In genomic region chr2:200929334-200930249, GRCh38 we compare ENCODE assay signal across 15 cellular contexts. TPM values are rescaled to one million over a fixed set of nuclear protein-coding genes. Genes with fewer than 3 reads are reported as not detected.
DNase-seq lines count a peak whose midpoint lies in the region; ATAC-seq, FAIRE-seq and TF ChIP-seq lines count a peak whose summit lies in the region.
"Had no signal": no experiment of that assay in that cellular context is flagged by ENCODE, and none has a peak within 500 bp of the region (broad histone marks: within the 10 kb centered on the region; RNA-seq: fewer than 3 reads in every experiment).

No MANE protein-coding gene starts in this region.

- H2AFZ ChIP-seq in GM23248 (no peak overlapping the region), keratinocyte (ENCODE audit: control insufficient read depth, low read length) (no peak overlapping the region), hepatocyte (no peak overlapping the region)

- no peaks in the 10 kb centered on the region for H3K9me2 ChIP-seq in GM23248 (ENCODE audit: insufficient read depth)
- no peaks in the 10 kb centered on the region for H3K9me2 ChIP-seq in hepatocyte (replicated peaks; ENCODE audit: insufficient read depth)

- no peaks in the 10 kb centered on the region for H4K20me1 ChIP-seq in GM23248 (ENCODE audit: insufficient read depth)
- no peaks in the 10 kb centered on the region for H4K20me1 ChIP-seq in keratinocyte (ENCODE audit: control insufficient read depth, extremely low read depth, insufficient read depth, low read length)
- no peaks in the 10 kb centered on the region for H4K20me1 ChIP-seq in hepatocyte (ENCODE audit: insufficient read depth, poor library complexity, severe bottlenecking)

- H3K27me3 ChIP-seq in GM23248 (replicated peaks; ENCODE audit: insufficient read depth) (no peaks in the 10 kb centered on the region), keratinocyte (ENCODE audit: control insufficient read depth, extremely low read depth, insufficient read depth, low read length) (no peaks in the 10 kb centered on the region), hepatocyte (no peaks in the 10 kb centered on the region), psoas muscle (ENCODE audit: insufficient read depth in 3 of 3, low read length in 2 of 3) (no peaks in the 10 kb centered on the region)
- H3K27me3 ChIP-seq: right atrium auricular region had no signal

- TF ChIP-seq CTCF in keratinocyte (optimal IDR thresholded peaks at IDR 0.05 in 1 of 3, IDR thresholded peaks at IDR 0.05 in 1 of 3, conservative IDR thresholded peaks at IDR 0.05 in 1 of 3; ENCODE audit: extremely low read depth in 1 of 3, insufficient read depth in 2 of 3, low read length in 3 of 3): no peak
- no peak for TF ChIP-seq CTCF in hepatocyte (IDR thresholded peaks at IDR 0.05; ENCODE audit: poor library complexity)
- no peak for TF ChIP-seq CTCF in psoas muscle (IDR thresholded peaks at IDR 0.05)

- H3K4me3 Mint-ChIP-seq in activated T-helper 1 cell treated with anti-CD3 and anti-CD28 coated beads, Interleukin-12 subunit alpha, Interleukin-12 subunit beta, Interleukin-2, Interleukin-4 antibody, amounts not matched to agents 30 ng/mL and 10 ng/mL and 1 ng/mL, durations not matched to agents 14 hours and 24 hours and 36 hours: no peak overlapping the region
- H3K4me3 Mint-ChIP-seq: activated B cell treated with CpG ODN at 0.5 μM for 24 hours had no signal

- DNase-seq in AG08396 (ENCODE audit: low spot score) (peak; percentile 21), GM23248 (peak; percentile 55), keratinocyte (ENCODE audit: low read depth, low spot score) (no peak), hepatocyte (ENCODE audit: low spot score) (no peak), psoas muscle (no peak), NCI-H82 treated with DMSO at 0.1 percent for 48 hours (lab: John Stamatoyannopoulos, UW; ENCODE audit: unreplicated experiment) (no peak)
- no peak for DNase-seq in activated T-helper 1 cell treated with anti-CD3 and anti-CD28 coated beads, Interleukin-12 subunit alpha, Interleukin-12 subunit beta, Interleukin-2, Interleukin-4 antibody, amounts not matched to agents 30 ng/mL and 10 ng/mL and 1 ng/mL, durations not matched to agents 14 hours and 24 hours and 36 hours (ENCODE audit: low spot score)
- DNase-seq: activated B cell treated with CpG ODN at 0.5 μM for 24 hours; DND-41; MV-4-11; stimulated activated CD4-positive, alpha-beta T cell treated with anti-CD3 and anti-CD28 coated beads, Interleukin-4, amount 100 ng/mL, for 24 hours had no signal

- H3K9me3 ChIP-seq in GM23248 (ENCODE audit: low read depth): no peaks in the 10 kb centered on the region
- H3K9me3 ChIP-seq in keratinocyte (ENCODE audit: control insufficient read depth, low read depth, low read length): no peaks in the 10 kb centered on the region
- no peaks in the 10 kb centered on the region for H3K9me3 ChIP-seq in hepatocyte (ENCODE audit: low read depth)
- no peaks in the 10 kb centered on the region for H3K9me3 ChIP-seq in psoas muscle
- H3K9me3 ChIP-seq: right atrium auricular region had no signal

- H3F3A ChIP-seq in GM23248 (ENCODE audit: insufficient read depth): 0 out of 2 replicates have a peak, but pooled peaks cover 4% of the 10 kb centered on the region

- peaks cover 21% of the 10 kb centered on the region for H3K36me3 Mint-ChIP-seq in activated T-helper 1 cell treated with anti-CD3 and anti-CD28 coated beads, Interleukin-12 subunit alpha, Interleukin-12 subunit beta, Interleukin-2, Interleukin-4 antibody, amounts not matched to agents 30 ng/mL and 10 ng/mL and 1 ng/mL, durations not matched to agents 14 hours and 24 hours and 36 hours (ENCODE audit: low read depth)

- H3K4me2 ChIP-seq in GM23248 (ENCODE audit: unreplicated experiment) (no peak overlapping the region), keratinocyte (ENCODE audit: control insufficient read depth, extremely low read depth, insufficient read depth, low read depth, low read length) (no peak overlapping the region), hepatocyte (no peak overlapping the region)

- ATAC-seq in GM21529 (IDR thresholded peaks at IDR 0.05; ENCODE audit: unreplicated experiment): no peak
- ATAC-seq in psoas muscle: no peak

- FAIRE-seq in keratinocyte (lab: Jason Lieb, UNC): peak; percentile 26
- FAIRE-seq: HTR-8/SVneo, urothelium cell line had no signal

- no peak overlapping the region for H3K27ac ChIP-seq in GM23248
- H3K27ac ChIP-seq in keratinocyte (ENCODE audit: control insufficient read depth, insufficient read depth, low read length): peak overlapping the region; percentile 30
- H3K27ac ChIP-seq in hepatocyte: no peak overlapping the region
- H3K27ac ChIP-seq in psoas muscle: no peak overlapping the region
- H3K27ac ChIP-seq: right atrium auricular region had no signal

- H3K4me1 ChIP-seq in GM23248 (ENCODE audit: insufficient read depth): no peaks in the 10 kb centered on the region
- H3K4me1 ChIP-seq in keratinocyte (ENCODE audit: control insufficient read depth, extremely low read depth, insufficient read depth, low read length): peaks cover 2% of the 10 kb centered on the region
- no peaks in the 10 kb centered on the region for H3K4me1 ChIP-seq in hepatocyte (ENCODE audit: insufficient read depth)
- H3K4me1 ChIP-seq in psoas muscle: no peaks in the 10 kb centered on the region
- H3K4me1 ChIP-seq: right atrium auricular region had no signal

- peak overlapping the region; percentile 35 for H3K27ac Mint-ChIP-seq in activated T-helper 1 cell treated with anti-CD3 and anti-CD28 coated beads, Interleukin-12 subunit alpha, Interleukin-12 subunit beta, Interleukin-2, Interleukin-4 antibody, amounts not matched to agents 30 ng/mL and 10 ng/mL and 1 ng/mL, durations not matched to agents 14 hours and 24 hours and 36 hours
- H3K27ac Mint-ChIP-seq: activated B cell treated with CpG ODN at 0.5 μM for 24 hours had no signal

- H3K27me3 Mint-ChIP-seq in activated T-helper 1 cell treated with anti-CD3 and anti-CD28 coated beads, Interleukin-12 subunit alpha, Interleukin-12 subunit beta, Interleukin-2, Interleukin-4 antibody, amounts not matched to agents 30 ng/mL and 10 ng/mL and 1 ng/mL, durations not matched to agents 14 hours and 24 hours and 36 hours (ENCODE audit: insufficient read depth): no peaks in the 10 kb centered on the region
- H3K27me3 Mint-ChIP-seq: activated B cell treated with CpG ODN at 0.5 μM for 24 hours had no signal

- intact Hi-C loops in activated T-helper 1 cell treated with anti-CD3 and anti-CD28 coated beads, Interleukin-12 subunit alpha, Interleukin-12 subunit beta, Interleukin-2, Interleukin-4 antibody, amounts not matched to agents 30 ng/mL and 10 ng/mL and 1 ng/mL, durations not matched to agents 14 hours and 24 hours and 36 hours (cut with micrococcal nuclease): loop anchor here (2.0 to 10.0 kb wide), 2 partner anchors 15 to 1365 kb away; no protein-coding TSS in a partner anchor
- intact Hi-C loops in psoas muscle (cut with DNase I): no loop called here

- no peak overlapping the region for H3K4me3 ChIP-seq in GM23248
- H3K4me3 ChIP-seq in keratinocyte (ENCODE audit: control insufficient read depth in 2 of 3, extremely low read depth in 1 of 3, insufficient read depth in 2 of 3, low read depth in 1 of 3, low read length in 3 of 3): no peak overlapping the region
- H3K4me3 ChIP-seq in hepatocyte: no peak overlapping the region
- H3K4me3 ChIP-seq in psoas muscle: no peak overlapping the region
- H3K4me3 ChIP-seq: right atrium auricular region had no signal

- H3K4me1 Mint-ChIP-seq in activated T-helper 1 cell treated with anti-CD3 and anti-CD28 coated beads, Interleukin-12 subunit alpha, Interleukin-12 subunit beta, Interleukin-2, Interleukin-4 antibody, amounts not matched to agents 30 ng/mL and 10 ng/mL and 1 ng/mL, durations not matched to agents 14 hours and 24 hours and 36 hours (ENCODE audit: low read depth): peaks cover 9% of the 10 kb centered on the region
- H3K4me1 Mint-ChIP-seq: activated B cell treated with CpG ODN at 0.5 μM for 24 hours had no signal

- WGBS in GM23248 (ENCODE audit: low coverage in 1 of 2, low lambda C conversion rate in 2 of 2, missing lambda C conversion rate in 2 of 2), 2 experiments: 87 to 88% methylated on average over 2 of the region's 2 CpGs
- WGBS in hepatocyte (ENCODE audit: low lambda C conversion rate, missing lambda C conversion rate): 94% methylated on average over 2 of the region's 2 CpGs
- 89 to 96% (median 90%) methylated on average over 2 of the region's 2 CpGs for WGBS in psoas muscle, 3 donors

- H3K79me2 ChIP-seq in GM23248 (ENCODE audit: insufficient read depth) (no peaks in the 10 kb centered on the region), keratinocyte (ENCODE audit: control insufficient read depth, insufficient read depth, low read length) (no peaks in the 10 kb centered on the region), hepatocyte (no peaks in the 10 kb centered on the region)

- in situ Hi-C loops in GM23248 (cut with MboI): no loop called here

- H3K9me1 ChIP-seq in keratinocyte (ENCODE audit: control insufficient read depth, extremely low read depth, insufficient read depth, low read length): no peaks in the 10 kb centered on the region

- H3K36me3 ChIP-seq in GM23248 (ENCODE audit: low read depth) (peaks cover 32% of the 10 kb centered on the region), keratinocyte (ENCODE audit: control insufficient read depth in 2 of 2, extremely low read depth in 1 of 2, insufficient read depth in 2 of 2, low read length in 2 of 2) (peaks cover 10 to 12% of the 10 kb centered on the region in 2 experiments), hepatocyte (replicated peaks; ENCODE audit: insufficient read depth, low read depth) (no peaks in the 10 kb centered on the region), psoas muscle (ENCODE audit: insufficient read depth in 1 of 2, low read depth in 1 of 2) (peaks cover under 1 to 100% of the 10 kb centered on the region in 2 donors)

- no peak overlapping the region for H3K9ac ChIP-seq in GM23248
- H3K9ac ChIP-seq in keratinocyte (ENCODE audit: control insufficient read depth, extremely low read depth, insufficient read depth, low read length): no peak overlapping the region

- H3K9me3 Mint-ChIP-seq in activated T-helper 1 cell treated with anti-CD3 and anti-CD28 coated beads, Interleukin-12 subunit alpha, Interleukin-12 subunit beta, Interleukin-2, Interleukin-4 antibody, amounts not matched to agents 30 ng/mL and 10 ng/mL and 1 ng/mL, durations not matched to agents 14 hours and 24 hours and 36 hours: no peaks in the 10 kb centered on the region
- H3K9me3 Mint-ChIP-seq: activated B cell treated with CpG ODN at 0.5 μM for 24 hours had no signal

- dilution Hi-C loops in keratinocyte (cut with MboI; ENCODE audit: extremely low pct_ligation_motif_present, low sequenced_read_pairs): no loop called here

RNA-seq across cellular contexts. Expression of gene ORC2, which starts 33.9 kb away (rescaled TPM):
- 8.1 and 8.8 TPM in 2 replicates for total RNA-seq in GM23248 (2014; rRNA removed; shearing (Covaris generic))
- 5.4 and 8.0 TPM in 2 replicates for polyA plus RNA-seq in GM23248 (2016; fragmentation: Nextera tagmentation; extraction: Ambion mirVana)
- 63.1 and 63.3 TPM in 2 replicates for total RNA-seq in activated T-helper 1 cell treated with anti-CD3 and anti-CD28 coated beads, Interleukin-12 subunit alpha, Interleukin-12 subunit beta, Interleukin-2, Interleukin-4 antibody, amounts not matched to agents 30 ng/mL and 10 ng/mL and 1 ng/mL, durations not matched to agents 14 hours and 24 hours and 36 hours
- 6.3 to 13.5 TPM (median 9.0 TPM) in 3 replicates for polyA plus RNA-seq in keratinocyte
- polyA plus RNA-seq in keratinocyte (2011; ENCODE audit: low read depth): 31.6 TPM
- 4.9 and 8.7 TPM in 2 replicates for polyA plus RNA-seq in keratinocyte (2011; cell fraction: cytosol; rRNA removed)
- polyA plus RNA-seq in keratinocyte (2011; cell fraction: nucleus; rRNA removed): 15.1 and 19.3 TPM in 2 replicates
- polyA plus RNA-seq in keratinocyte (2012; ENCODE audit: low replicate concordance): 10.6 and 18.1 TPM in 2 replicates
- 3.4 to 14.2 TPM (median 5.5 TPM) in 3 replicates for polyA minus RNA-seq in keratinocyte
- polyA minus RNA-seq in keratinocyte (2011; cell fraction: cytosol; rRNA and poly(A)+ RNA removed): 4.6 TPM
- polyA minus RNA-seq in keratinocyte (2011; cell fraction: nucleus; rRNA and poly(A)+ RNA removed): 10.4 and 26.1 TPM in 2 replicates
- total RNA-seq in hepatocyte: 15.2 and 18.1 TPM in 2 replicates
- 10.5 and 11.4 TPM in 2 replicates for polyA plus RNA-seq in hepatocyte
- total RNA-seq in psoas muscle: 10 to 100 TPM in 3 of 4 donors, 1 to 10 TPM in 1; 7.1 to 17.7 (median 12.4) TPM
- 1 to 10 TPM; 3.3 to 5.7 (median 5.2) TPM for polyA plus RNA-seq in psoas muscle

RNA-seq across cellular contexts. Expression of gene NIF3L1, which starts 40.4 kb away (rescaled TPM):
- total RNA-seq in GM23248 (2014; rRNA removed; shearing (Covaris generic)): 17.1 and 21.5 TPM in 2 replicates
- polyA plus RNA-seq in GM23248 (2016; fragmentation: Nextera tagmentation; extraction: Ambion mirVana) (26.7 and 29.4 TPM in 2 replicates), keratinocyte (44.8 to 67.1 TPM (median 49.8 TPM) in 3 replicates), hepatocyte (14.0 and 17.0 TPM in 2 replicates), psoas muscle (10 to 100 TPM; 21.2 to 50.0 (median 37.8) TPM)
- 26.6 and 27.3 TPM in 2 replicates for total RNA-seq in activated T-helper 1 cell treated with anti-CD3 and anti-CD28 coated beads, Interleukin-12 subunit alpha, Interleukin-12 subunit beta, Interleukin-2, Interleukin-4 antibody, amounts not matched to agents 30 ng/mL and 10 ng/mL and 1 ng/mL, durations not matched to agents 14 hours and 24 hours and 36 hours
- polyA plus RNA-seq in keratinocyte (2011; ENCODE audit: low read depth): 14.2 TPM
- 33.7 and 56.0 TPM in 2 replicates for polyA plus RNA-seq in keratinocyte (2011; cell fraction: cytosol; rRNA removed)
- 60.0 and 66.0 TPM in 2 replicates for polyA plus RNA-seq in keratinocyte (2011; cell fraction: nucleus; rRNA removed)
- 19.1 and 20.0 TPM in 2 replicates for polyA plus RNA-seq in keratinocyte (2012; ENCODE audit: low replicate concordance)
- polyA minus RNA-seq in keratinocyte: 24.5 to 43.9 TPM (median 29.9 TPM) in 3 replicates
- 16.1 TPM for polyA minus RNA-seq in keratinocyte (2011; cell fraction: cytosol; rRNA and poly(A)+ RNA removed)
- polyA minus RNA-seq in keratinocyte (2011; cell fraction: nucleus; rRNA and poly(A)+ RNA removed): 19.4 and 23.4 TPM in 2 replicates
- total RNA-seq in hepatocyte (17.3 and 23.7 TPM in 2 replicates), psoas muscle (10 to 100 TPM; 11.6 to 21.7 (median 16.0) TPM)

RNA-seq across cellular contexts. Expression of gene PPIL3, which starts 40.7 kb away (rescaled TPM):
- total RNA-seq in GM23248 (2014; rRNA removed; shearing (Covaris generic)): 39.6 and 53.2 TPM in 2 replicates
- 37.8 and 41.6 TPM in 2 replicates for polyA plus RNA-seq in GM23248 (2016; fragmentation: Nextera tagmentation; extraction: Ambion mirVana)
- 44.2 TPM in 2 replicates for total RNA-seq in activated T-helper 1 cell treated with anti-CD3 and anti-CD28 coated beads, Interleukin-12 subunit alpha, Interleukin-12 subunit beta, Interleukin-2, Interleukin-4 antibody, amounts not matched to agents 30 ng/mL and 10 ng/mL and 1 ng/mL, durations not matched to agents 14 hours and 24 hours and 36 hours
- 28.1 to 84.0 TPM (median 47.2 TPM) in 3 replicates for polyA plus RNA-seq in keratinocyte
- polyA plus RNA-seq in keratinocyte (2011; ENCODE audit: low read depth): 20.9 TPM
- 33.4 and 67.0 TPM in 2 replicates for polyA plus RNA-seq in keratinocyte (2011; cell fraction: cytosol; rRNA removed)
- 54.6 and 68.2 TPM in 2 replicates for polyA plus RNA-seq in keratinocyte (2011; cell fraction: nucleus; rRNA removed)
- 23.7 and 41.7 TPM in 2 replicates for polyA plus RNA-seq in keratinocyte (2012; ENCODE audit: low replicate concordance)
- 3.8 to 20.6 TPM (median 14.0 TPM) in 3 replicates for polyA minus RNA-seq in keratinocyte
- 9.6 TPM for polyA minus RNA-seq in keratinocyte (2011; cell fraction: cytosol; rRNA and poly(A)+ RNA removed)
- 4.7 and 12.2 TPM in 2 replicates for polyA minus RNA-seq in keratinocyte (2011; cell fraction: nucleus; rRNA and poly(A)+ RNA removed)
- total RNA-seq in hepatocyte: 56.6 and 59.0 TPM in 2 replicates
- 23.0 and 26.4 TPM in 2 replicates for polyA plus RNA-seq in hepatocyte
- 10 to 100 TPM; 13.8 to 18.5 (median 16.8) TPM for total RNA-seq in psoas muscle
- polyA plus RNA-seq in psoas muscle: 10 to 100 TPM; 10.7 to 31.2 (median 18.1) TPM

Comparison
In these comparisons a context has a peak if more than half of its experiments do, and no peak if none do; other contexts are left out.
1. DNase-seq: peak in AG08396 (single experiment) and GM23248 (single experiment); none in activated T-helper 1 cell treated with anti-CD3 and anti-CD28 coated beads, Interleukin-12 subunit alpha, Interleukin-12 subunit beta, Interleukin-2, Interleukin-4 antibody, amounts not matched to agents 30 ng/mL and 10 ng/mL and 1 ng/mL, durations not matched to agents 14 hours and 24 hours and 36 hours (single experiment), keratinocyte (single experiment), hepatocyte (single experiment), psoas muscle (0 of 2) and NCI-H82 treated with DMSO at 0.1 percent for 48 hours (single experiment).